19 cellular contexts compared by ENCODE assay signal in the genomic region with DNA sequence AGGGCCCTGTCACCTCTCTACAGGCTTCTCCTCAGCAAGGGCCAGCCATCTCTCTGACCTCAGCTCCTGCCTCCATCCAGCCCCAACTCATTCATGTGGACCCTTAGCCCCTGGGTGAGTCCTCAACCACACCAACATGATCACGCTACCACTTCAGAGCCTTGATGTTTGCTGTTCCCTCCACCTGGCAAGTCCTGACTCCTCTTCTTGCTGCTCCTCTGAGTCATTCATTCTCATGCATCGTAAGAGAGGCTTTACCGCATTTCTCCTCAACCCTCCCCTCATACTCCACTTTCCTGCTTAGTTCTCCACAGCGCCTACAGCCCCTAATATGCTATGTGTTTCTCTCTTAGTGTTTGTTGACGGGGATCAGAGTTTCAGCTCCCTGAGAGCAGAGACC.
DNase-seq lines count a peak whose midpoint lies in the region; ATAC-seq and TF ChIP-seq lines count a peak whose summit lies in the region.
"Had no signal": no experiment of that assay in that cellular context is flagged by ENCODE, and none has a peak within 500 bp of the region (broad histone marks: within the 10 kb centered on the region; RNA-seq: fewer than 3 reads in every experiment).

No MANE protein-coding gene starts in this region.

- H3K4me1 ChIP-seq in mammary epithelial cell (ENCODE audit: insufficient read depth, low read length): peaks cover 6% of the 10 kb centered on the region
- H3K4me1 ChIP-seq in foreskin keratinocyte: no peaks in the 10 kb centered on the region
- H3K4me1 ChIP-seq: A549, Caco-2 had no signal

- intact Hi-C loops in mammary epithelial cell (cut with micrococcal nuclease) (no loop called here), MCF 10A (cut with micrococcal nuclease) (no loop called here)

- 67% methylated on average over 5 of the region's 5 CpGs for WGBS in mammary epithelial cell (ENCODE audit: low coverage, missing lambda C conversion rate)

- H3K27ac ChIP-seq in mammary epithelial cell (ENCODE audit: insufficient read depth, low read depth, low read length) (no peak overlapping the region), foreskin keratinocyte (no peak overlapping the region)
- H3K27ac ChIP-seq: 22Rv1; A549; BLaER1 treated with 17β-estradiol and CSF1 and Interleukin-3, amounts not matched to agents 10 nM and 100 nM; C4-2B had no signal

- H3K4me2 ChIP-seq in mammary epithelial cell (ENCODE audit: insufficient read depth, low read depth, low read length): no peak overlapping the region
- H3K4me2 ChIP-seq: A549; BLaER1 treated with 17β-estradiol and CSF1 and Interleukin-3, amounts not matched to agents 10 nM and 100 nM had no signal

- no TSS peak for BruUV-seq in mammary epithelial cell (replicated peaks; lab: Mats Ljungman, UMichigan)
- BruUV-seq in MCF 10A (replicated peaks; lab: Mats Ljungman, UMichigan): no TSS peak

- no peak overlapping the region for H3K9ac ChIP-seq in mammary epithelial cell (ENCODE audit: insufficient read depth, low read length)
- H3K9ac ChIP-seq: BLaER1 treated with 17β-estradiol and CSF1 and Interleukin-3, amounts not matched to agents 10 nM and 100 nM had no signal

- no peaks in the 10 kb centered on the region for H3K27me3 ChIP-seq in mammary epithelial cell (ENCODE audit: insufficient read depth, low read length)
- no peaks in the 10 kb centered on the region for H3K27me3 ChIP-seq in foreskin keratinocyte
- H3K27me3 ChIP-seq: BLaER1 treated with 17β-estradiol and CSF1 and Interleukin-3, amounts not matched to agents 10 nM and 100 nM had no signal

- no peaks in the 10 kb centered on the region for H3K27me3 Mint-ChIP-seq in MCF 10A (ENCODE audit: insufficient read depth, unreplicated experiment)
- H3K27me3 Mint-ChIP-seq: CD4-positive, alpha-beta T cell had no signal

- H3K36me3 Mint-ChIP-seq in MCF 10A (ENCODE audit: insufficient read depth, unreplicated experiment): no peaks in the 10 kb centered on the region
- H3K36me3 Mint-ChIP-seq: CD8-positive, alpha-beta T cell had no signal

- no peak overlapping the region for H2AFZ ChIP-seq in mammary epithelial cell (ENCODE audit: low read depth, low read length)

- dilution Hi-C loops in mammary epithelial cell (cut with HindIII; ENCODE audit: low sequenced_read_pairs): no loop called here

- no peaks in the 10 kb centered on the region for H3K4me1 Mint-ChIP-seq in MCF 10A (ENCODE audit: insufficient read depth, unreplicated experiment)
- H3K4me1 Mint-ChIP-seq: B cell had no signal

- no peak for TF ChIP-seq CTCF in mammary epithelial cell (conservative IDR thresholded peaks at IDR 0.05 in 1 of 2, IDR thresholded peaks at IDR 0.05 in 1 of 2; ENCODE audit: extremely low read depth in 1 of 2, insufficient read depth in 1 of 2, low read depth in 1 of 2, low read length in 2 of 2)
- no peak for TF ChIP-seq CTCF in MCF 10A (IDR thresholded peaks at IDR 0.05; ENCODE audit: unreplicated experiment)
- no peak for TF ChIP-seq CTCF in epithelial cell of esophagus (IDR thresholded peaks at IDR 0.05; ENCODE audit: insufficient read depth, low read depth, low read length, missing control alignments)
- no peak for TF ChIP-seq CTCF in foreskin keratinocyte (conservative IDR thresholded peaks at IDR 0.05)

- ATAC-seq in foreskin keratinocyte (peak; percentile 56), GM19397 (IDR thresholded peaks at IDR 0.05; ENCODE audit: unreplicated experiment) (no peak), HG03135 (IDR thresholded peaks at IDR 0.05; ENCODE audit: unreplicated experiment) (no peak)
- ATAC-seq: A549; CD8-positive, alpha-beta T cell had no signal

- no peak overlapping the region for H3K27ac Mint-ChIP-seq in MCF 10A (ENCODE audit: low read depth, unreplicated experiment)
- H3K27ac Mint-ChIP-seq: B cell; CD4-positive, alpha-beta T cell; CD8-positive, alpha-beta T cell had no signal

- in situ Hi-C loops in mammary epithelial cell (cut with MboI; ENCODE audit: low sequenced_read_pairs in 2 of 2): no loop called here

- no peaks in the 10 kb centered on the region for H3K9me3 ChIP-seq in mammary epithelial cell (replicated peaks; ENCODE audit: insufficient read depth, low read length)
- H3K9me3 ChIP-seq: A549, Caco-2 had no signal

- H3K9me3 Mint-ChIP-seq in MCF 10A (ENCODE audit: unreplicated experiment): peaks cover 7% of the 10 kb centered on the region
- H3K9me3 Mint-ChIP-seq: CD4-positive, alpha-beta T cell; CD8-positive, alpha-beta T cell had no signal

- H3K79me2 ChIP-seq in mammary epithelial cell (ENCODE audit: insufficient read depth, low read length): no peaks in the 10 kb centered on the region

- H3K4me3 ChIP-seq in mammary epithelial cell (replicated peaks in 1 of 3; ENCODE audit: insufficient read depth in 1 of 3, low read depth in 2 of 3, low read length in 3 of 3): no peak overlapping the region
- H3K4me3 ChIP-seq in epithelial cell of esophagus (ENCODE audit: low read length): no peak overlapping the region
- H3K4me3 ChIP-seq: A549; BLaER1 treated with 17β-estradiol and CSF1 and Interleukin-3, amounts not matched to agents 10 nM and 100 nM had no signal

- CTCF ChIA-PET in mammary epithelial cell (lab: Charles Lee; ENCODE audit: low non-redundant PET): no interaction called here
- CTCF ChIA-PET in MCF 10A (lab: Yijun Ruan, JAX): interaction anchor here (0.7 to 0.9 kb wide), 2 partner anchors 12 to 18 kb away, joined by 3 to 4 read pairs; no protein-coding TSS in a partner anchor

- DNase-seq in mammary epithelial cell: peak; percentile 63
- DNase-seq in MCF 10A (ENCODE audit: unreplicated experiment): no peak
- DNase-seq in epithelial cell of esophagus (ENCODE audit: low read depth): peak; percentile 80
- peak in 1 of 2 donors; percentile 67 for DNase-seq in foreskin keratinocyte
- no peak for DNase-seq in stimulated activated CD4-positive, alpha-beta T cell treated with anti-CD3 and anti-CD28 coated beads, Interleukin-4, amount 100 ng/mL, for 1 hour
- DNase-seq: AML-193; Caco-2; Calu3; CD4-positive, alpha-beta T cell; CD8-positive, alpha-beta T cell; DMS79 treated with DMSO at 0.1 percent for 48 hours; GF-D8 had no signal

- no peaks in the 10 kb centered on the region for H4K20me1 ChIP-seq in mammary epithelial cell (ENCODE audit: insufficient read depth, low read length)
- H4K20me1 ChIP-seq: BLaER1 treated with 17β-estradiol and CSF1 and Interleukin-3, amounts not matched to agents 10 nM and 100 nM had no signal

- H3K4me3 Mint-ChIP-seq in MCF 10A (ENCODE audit: unreplicated experiment): no peak overlapping the region
- H3K4me3 Mint-ChIP-seq: B cell; CD4-positive, alpha-beta T cell; CD8-positive, alpha-beta T cell had no signal

- H3K36me3 ChIP-seq in mammary epithelial cell (ENCODE audit: insufficient read depth, low read length): no peaks in the 10 kb centered on the region
- H3K36me3 ChIP-seq: BLaER1 treated with 17β-estradiol and CSF1 and Interleukin-3, amounts not matched to agents 10 nM and 100 nM had no signal

- POLR2A ChIA-PET in MCF 10A (lab: Yijun Ruan, JAX): no interaction called here

Comparison
In these comparisons a context has a peak if more than half of its experiments do, and no peak if none do; other contexts are left out.
1. DNase-seq: peak in mammary epithelial cell (single experiment) and epithelial cell of esophagus (single experiment); none in MCF 10A (single experiment) and stimulated activated CD4-positive, alpha-beta T cell treated with anti-CD3 and anti-CD28 coated beads, Interleukin-4, amount 100 ng/mL, for 1 hour (single experiment).